Comparison of ENCODE assay signal across 16 cellular contexts in genomic region chr1:172430128-172430454, GRCh38. TPM values are rescaled to one million over a fixed set of nuclear protein-coding genes. Genes with fewer than 3 reads are reported as not detected.
DNase-seq lines count a peak whose midpoint lies in the region; ATAC-seq and TF ChIP-seq lines count a peak whose summit lies in the region.
"Had no signal": no experiment of that assay in that cellular context is flagged by ENCODE, and none has a peak within 500 bp of the region (broad histone marks: within the 10 kb centered on the region; RNA-seq: fewer than 3 reads in every experiment).

No MANE protein-coding gene starts in this region.

- H3K36me3 Mint-ChIP-seq in activated T-cell treated with anti-CD3 and anti-CD28 coated beads, Interleukin-2, amount 50 U/mL, for 72 hours (ENCODE audit: insufficient read depth in 2 of 2), result no peaks in the 10 kb centered on the region
- no peaks in the 10 kb centered on the region for H3K36me3 Mint-ChIP-seq in activated T-cell treated with anti-CD3 and anti-CD28 coated beads, Interleukin-2, amount 50 U/mL, for 4 hours (ENCODE audit: insufficient read depth)
- peaks cover 14% of the 10 kb centered on the region for H3K36me3 Mint-ChIP-seq in CD4-positive, CD25-positive, alpha-beta regulatory T cell
- H3K36me3 Mint-ChIP-seq in T-cell (peaks cover 6% of the 10 kb centered on the region), nephron (ENCODE audit: low read depth) (peaks cover 25% of the 10 kb centered on the region)

- ATAC-seq in activated T-cell treated with anti-CD3 and anti-CD28 coated beads, Interleukin-2, amount 50 U/mL, for 72 hours (replicated peaks in 1 of 2), result peak; percentile 39 to 81
- no peak for ATAC-seq in activated T-cell treated with anti-CD3 and anti-CD28 coated beads, Interleukin-2, amount 50 U/mL, for 4 hours
- no peak for ATAC-seq in CD4-positive, CD25-positive, alpha-beta regulatory T cell (ENCODE audit: low read depth in 2 of 2)
- ATAC-seq in T-cell (replicated peaks in 1 of 4), result no peak
- ATAC-seq in HG03139 (IDR thresholded peaks at IDR 0.05; ENCODE audit: unreplicated experiment), result no peak

- no peak overlapping the region for H3K27ac ChIP-seq in CD4-positive, CD25-positive, alpha-beta regulatory T cell (ENCODE audit: insufficient read depth, low read length, poor library complexity, severe bottlenecking)

- H3K9me3 Mint-ChIP-seq in activated T-cell treated with anti-CD3 and anti-CD28 coated beads, Interleukin-2, amount 50 U/mL, for 72 hours, result peaks cover 0 to 3% of the 10 kb centered on the region in 2 donors
- no peaks in the 10 kb centered on the region for H3K9me3 Mint-ChIP-seq in activated T-cell treated with anti-CD3 and anti-CD28 coated beads, Interleukin-2, amount 50 U/mL, for 4 hours
- peaks cover 0 to 6% (median 1%) of the 10 kb centered on the region in 7 donors for H3K9me3 Mint-ChIP-seq in CD4-positive, CD25-positive, alpha-beta regulatory T cell
- H3K9me3 Mint-ChIP-seq in T-cell, result no peaks in the 10 kb centered on the region
- peaks cover 21% of the 10 kb centered on the region for H3K9me3 Mint-ChIP-seq in nephron
- H3K9me3 Mint-ChIP-seq: CD8-positive, alpha-beta memory T cell; GM23338 had no signal

- H3K36me3 ChIP-seq in CD4-positive, CD25-positive, alpha-beta regulatory T cell (ENCODE audit: control insufficient read depth, insufficient read depth, low read length), result no peaks in the 10 kb centered on the region

- no peaks in the 10 kb centered on the region for H3K9me3 ChIP-seq in CD4-positive, CD25-positive, alpha-beta regulatory T cell (ENCODE audit: control insufficient read depth in 2 of 2, low read length in 2 of 2)
- H3K9me3 ChIP-seq: Caco-2 had no signal

- CTCF ChIA-PET in T-cell (lab: Charles Lee), result interaction anchor here (0.6 to 5.7 kb wide), 5 partner anchors 12 to 645 kb away, joined by 3 to 42 read pairs (median 3); partner anchors contain the start of gene PIGC (in 1 of the 2)

- peaks cover 42% of the 10 kb centered on the region for H3K4me1 Mint-ChIP-seq in activated T-cell treated with anti-CD3 and anti-CD28 coated beads, Interleukin-2, amount 50 U/mL, for 72 hours (ENCODE audit: low read depth)
- peaks cover 45% of the 10 kb centered on the region for H3K4me1 Mint-ChIP-seq in activated T-cell treated with anti-CD3 and anti-CD28 coated beads, Interleukin-2, amount 50 U/mL, for 4 hours (ENCODE audit: low read depth)
- H3K4me1 Mint-ChIP-seq in CD4-positive, CD25-positive, alpha-beta regulatory T cell, result peaks cover 10 to 53% (median 38%) of the 10 kb centered on the region in 4 donors
- H3K4me1 Mint-ChIP-seq in T-cell (peaks cover 42 to 52% (median 50%) of the 10 kb centered on the region in 3 donors), nephron (peaks cover 11% of the 10 kb centered on the region)

- no peaks in the 10 kb centered on the region for H3K27me3 ChIP-seq in CD4-positive, CD25-positive, alpha-beta regulatory T cell (ENCODE audit: control insufficient read depth, insufficient read depth, low read length)

- H3K27me3 Mint-ChIP-seq in activated T-cell treated with anti-CD3 and anti-CD28 coated beads, Interleukin-2, amount 50 U/mL, for 72 hours (ENCODE audit: low read depth), result no peaks in the 10 kb centered on the region
- no peaks in the 10 kb centered on the region for H3K27me3 Mint-ChIP-seq in activated T-cell treated with anti-CD3 and anti-CD28 coated beads, Interleukin-2, amount 50 U/mL, for 4 hours (ENCODE audit: low read depth)
- no peaks in the 10 kb centered on the region for H3K27me3 Mint-ChIP-seq in CD4-positive, CD25-positive, alpha-beta regulatory T cell
- H3K27me3 Mint-ChIP-seq in T-cell (no peaks in the 10 kb centered on the region), nephron (ENCODE audit: low read depth) (no peaks in the 10 kb centered on the region)
- H3K27me3 Mint-ChIP-seq: CD8-positive, alpha-beta memory T cell had no signal

- no peak overlapping the region for H3K27ac Mint-ChIP-seq in activated T-cell treated with anti-CD3 and anti-CD28 coated beads, Interleukin-2, amount 50 U/mL, for 72 hours
- peak overlapping the region in 2 of 3 donors; percentile 11 to 70 for H3K27ac Mint-ChIP-seq in CD4-positive, CD25-positive, alpha-beta regulatory T cell
- peak overlapping the region; percentile 65 to 84 for H3K27ac Mint-ChIP-seq in T-cell
- peak overlapping the region in 2 of 3 experiments; percentile 31 to 59 for H3K27ac Mint-ChIP-seq in nephron
- H3K27ac Mint-ChIP-seq: GM23338 had no signal

- TF ChIP-seq CTCF in nephron (IDR thresholded peaks at IDR 0.05; ENCODE audit: unreplicated experiment in 3 of 3), result no peak

- H3K4me3 Mint-ChIP-seq in activated T-cell treated with anti-CD3 and anti-CD28 coated beads, Interleukin-2, amount 50 U/mL, for 72 hours, result no peak overlapping the region
- H3K4me3 Mint-ChIP-seq in activated T-cell treated with anti-CD3 and anti-CD28 coated beads, Interleukin-2, amount 50 U/mL, for 4 hours, result no peak overlapping the region
- peak overlapping the region in 1 of 4 donors; percentile 32 for H3K4me3 Mint-ChIP-seq in CD4-positive, CD25-positive, alpha-beta regulatory T cell
- H3K4me3 Mint-ChIP-seq in T-cell, result no peak overlapping the region
- no peak overlapping the region for H3K4me3 Mint-ChIP-seq in nephron
- H3K4me3 Mint-ChIP-seq: CD8-positive, alpha-beta memory T cell; GM23338 had no signal

- peaks cover 22% of the 10 kb centered on the region for H3K4me1 ChIP-seq in CD4-positive, CD25-positive, alpha-beta regulatory T cell (ENCODE audit: control insufficient read depth, insufficient read depth, low read length, poor library complexity, severe bottlenecking)

- no peak overlapping the region for H3K4me3 ChIP-seq in CD4-positive, CD25-positive, alpha-beta regulatory T cell (ENCODE audit: low read depth, low read length)
- H3K4me3 ChIP-seq: GM23338 had no signal

- POLR2A ChIA-PET in T-cell (lab: Charles Lee), result no interaction called here

- DNase-seq in activated T-cell treated with anti-CD3 and anti-CD28 coated beads, Interleukin-2, amount 50 U/mL, for 72 hours, result no peak
- no peak for DNase-seq in activated T-cell treated with anti-CD3 and anti-CD28 coated beads, Interleukin-2, amount 50 U/mL, for 4 hours
- DNase-seq in CD4-positive, CD25-positive, alpha-beta regulatory T cell, result no peak
- DNase-seq in T-cell (no peak), pons (ENCODE audit: low spot score) (no peak), germinal center (ENCODE audit: low spot score) (no peak)
- DNase-seq: ACHN; Caco-2; CD8-positive, alpha-beta memory T cell; DND-41; GDM1; H7 had no signal

RNA-seq across cellular contexts. Expression of gene C1orf105, which starts 9.6 kb away (rescaled TPM):
- not detected for total RNA-seq in activated T-cell treated with anti-CD3 and anti-CD28 coated beads, Interleukin-2, amount 50 U/mL, for 72 hours
- total RNA-seq in activated T-cell treated with anti-CD3 and anti-CD28 coated beads, Interleukin-2, amount 50 U/mL, for 4 hours, result not detected
- not detected for total RNA-seq in CD4-positive, CD25-positive, alpha-beta regulatory T cell
- polyA plus RNA-seq in CD4-positive, CD25-positive, alpha-beta regulatory T cell, result not detected
- total RNA-seq in T-cell, result not detected
- total RNA-seq: A172; CD8-positive, alpha-beta memory T cell; GM23338; H7 had no signal
- polyA plus RNA-seq: CD8-positive, alpha-beta memory T cell; GM23338 had no signal

RNA-seq across cellular contexts. Expression of gene PIGC, which starts 13.8 kb away (rescaled TPM):
- 10 to 100 TPM; 31.4 to 32.7 TPM for total RNA-seq in activated T-cell treated with anti-CD3 and anti-CD28 coated beads, Interleukin-2, amount 50 U/mL, for 72 hours
- 10 to 100 TPM; 16.8 to 19.1 (median 17.8) TPM for total RNA-seq in activated T-cell treated with anti-CD3 and anti-CD28 coated beads, Interleukin-2, amount 50 U/mL, for 4 hours
- 22.6 TPM for total RNA-seq in CD4-positive, CD25-positive, alpha-beta regulatory T cell
- polyA plus RNA-seq in CD4-positive, CD25-positive, alpha-beta regulatory T cell, result 100 to 1,000 TPM; 110 to 132 (median 126) TPM
- 10 to 100 TPM; 26.9 to 39.0 (median 34.5) TPM for total RNA-seq in T-cell

Comparison
In these comparisons a context has a peak if more than half of its experiments do, and no peak if none do; other contexts are left out.
1. ATAC-seq: peak in activated T-cell treated with anti-CD3 and anti-CD28 coated beads, Interleukin-2, amount 50 U/mL, for 72 hours (2 of 2); none in activated T-cell treated with anti-CD3 and anti-CD28 coated beads, Interleukin-2, amount 50 U/mL, for 4 hours (0 of 2), CD4-positive, CD25-positive, alpha-beta regulatory T cell (0 of 2), T-cell (0 of 4) and HG03139 (single experiment).